Comparison of ENCODE assay signal across 18 cellular contexts in the genomic region with DNA sequence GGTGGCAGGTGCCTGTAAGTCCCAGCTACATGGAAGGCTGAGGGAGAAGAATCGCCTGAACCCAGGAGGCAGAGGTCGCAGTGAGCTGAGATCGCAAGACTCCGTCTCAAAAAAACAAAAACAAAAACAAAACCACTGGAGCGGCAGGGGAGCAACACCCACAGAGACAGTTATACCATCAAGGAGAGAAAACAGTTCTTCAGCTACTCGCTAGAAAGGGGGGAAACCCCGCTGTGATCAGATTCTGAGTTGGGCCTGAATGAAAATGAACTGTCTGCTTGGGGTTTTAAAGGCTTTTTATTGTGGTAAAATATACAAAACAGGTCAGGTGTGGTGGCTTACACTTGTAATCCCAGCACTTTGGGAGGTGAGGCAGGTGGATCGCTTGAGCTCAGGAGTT.
DNase-seq lines count a peak whose midpoint lies in the region; ATAC-seq and TF ChIP-seq lines count a peak whose summit lies in the region.
"Had no signal": no experiment of that assay in that cellular context is flagged by ENCODE, and none has a peak within 500 bp of the region (broad histone marks: within the 10 kb centered on the region; RNA-seq: fewer than 3 reads in every experiment).

No MANE protein-coding gene starts in this region.

- peak overlapping the region; percentile 44 for H3K27ac Mint-ChIP-seq in stimulated activated naive B cell treated with anti-CD40 and anti-IgM and Interleukin-4, amounts not matched to agents 10 μg/mL and 1 μg/mL and 100 μg/mL, for 72 hours

- peak overlapping the region; percentile 60 for H3K27ac ChIP-seq in OCI-LY1 (ENCODE audit: low read depth, low read length, poor library complexity, severe bottlenecking)
- H3K27ac ChIP-seq: foreskin keratinocyte, sigmoid colon, SK-N-MC, tibial nerve had no signal

- DNase-seq in stimulated activated CD4-positive, alpha-beta T cell treated with anti-CD3 and anti-CD28 coated beads, Interleukin-4, amount 100 ng/mL, for 24 hours: peak; percentile 23
- no peak for DNase-seq in stimulated activated CD4-positive, alpha-beta T cell treated with anti-CD3 and anti-CD28 coated beads, Interleukin-2, amount 100 ng/mL, for 24 hours
- DNase-seq in central memory CD4-positive, alpha-beta T cell: peak; percentile 47
- DNase-seq in stimulated activated naive B cell treated with anti-CD40 and anti-IgM and Interleukin-4, amounts not matched to agents 10 μg/mL and 1 μg/mL and 100 μg/mL, for 72 hours: no peak
- DNase-seq in UCSD-AML1 (lab: John Stamatoyannopoulos, UW; ENCODE audit: unreplicated experiment): no peak
- DNase-seq: AML-193; aorta; foreskin keratinocyte; NCI-H1048; NCI-H69; stimulated activated CD4-positive, alpha-beta T cell treated with anti-CD3 and anti-CD28 coated beads, Interleukin-4, amount 100 ng/mL, for 4 hours had no signal

- H3K9me2 ChIP-seq in OCI-LY1 (ENCODE audit: low read depth, low read length): no peaks in the 10 kb centered on the region

- peak overlapping the region in 1 of 2 donors; percentile 42 for H3K4me3 Mint-ChIP-seq in stimulated activated naive B cell treated with anti-CD40 and anti-IgM and Interleukin-4, amounts not matched to agents 10 μg/mL and 1 μg/mL and 100 μg/mL, for 72 hours

- peaks cover 35% of the 10 kb centered on the region; the same call in 1 of the 2 replicates for H3K36me3 ChIP-seq in OCI-LY1 (ENCODE audit: insufficient read depth, low read length)

- no peaks in the 10 kb centered on the region for H3K79me2 ChIP-seq in OCI-LY1 (ENCODE audit: insufficient read depth, low read length)

- H3K36me3 Mint-ChIP-seq in stimulated activated naive B cell treated with anti-CD40 and anti-IgM and Interleukin-4, amounts not matched to agents 10 μg/mL and 1 μg/mL and 100 μg/mL, for 72 hours: peaks cover 16 to 24% of the 10 kb centered on the region in 2 donors

- no peak overlapping the region for H2AFZ ChIP-seq in OCI-LY1 (ENCODE audit: low read length)

- H3K4me3 ChIP-seq in OCI-LY1 (ENCODE audit: low read depth, low read length, poor library complexity, severe bottlenecking): no peak overlapping the region
- H3K4me3 ChIP-seq: sigmoid colon, SK-N-MC, tibial nerve had no signal

- H3K27me3 Mint-ChIP-seq in stimulated activated naive B cell treated with anti-CD40 and anti-IgM and Interleukin-4, amounts not matched to agents 10 μg/mL and 1 μg/mL and 100 μg/mL, for 72 hours: no peaks in the 10 kb centered on the region

- TF ChIP-seq CTCF in OCI-LY1 (IDR thresholded peaks at IDR 0.05; ENCODE audit: low read length): no peak

- no peak overlapping the region for H3K4me2 ChIP-seq in OCI-LY1 (ENCODE audit: low read length)

- no peaks in the 10 kb centered on the region for H3F3A ChIP-seq in OCI-LY1 (ENCODE audit: insufficient read depth, low read length)

- H3K27me3 ChIP-seq in OCI-LY1 (ENCODE audit: insufficient read depth, low read length): no peaks in the 10 kb centered on the region
- H3K27me3 ChIP-seq: foreskin keratinocyte, sigmoid colon, tibial nerve had no signal

- H3K9me3 Mint-ChIP-seq in stimulated activated naive B cell treated with anti-CD40 and anti-IgM and Interleukin-4, amounts not matched to agents 10 μg/mL and 1 μg/mL and 100 μg/mL, for 72 hours: no peaks in the 10 kb centered on the region

- peaks cover 13 to 34% of the 10 kb centered on the region in 2 donors for H3K4me1 Mint-ChIP-seq in stimulated activated naive B cell treated with anti-CD40 and anti-IgM and Interleukin-4, amounts not matched to agents 10 μg/mL and 1 μg/mL and 100 μg/mL, for 72 hours

- H3K9me3 ChIP-seq in OCI-LY1 (ENCODE audit: low read length): no peaks in the 10 kb centered on the region
- H3K9me3 ChIP-seq: sigmoid colon, tibial nerve had no signal

- no peak overlapping the region for H3K9ac ChIP-seq in OCI-LY1 (ENCODE audit: low read length)

- peak; percentile 39 to 54 for ATAC-seq in stimulated activated naive B cell treated with anti-CD40 and anti-IgM and Interleukin-4, amounts not matched to agents 10 μg/mL and 1 μg/mL and 100 μg/mL, for 72 hours (replicated peaks)
- ATAC-seq in HG02938 (IDR thresholded peaks at IDR 0.05; ENCODE audit: unreplicated experiment) (no peak), HG03565 (IDR thresholded peaks at IDR 0.05; ENCODE audit: unreplicated experiment) (no peak)
- ATAC-seq: foreskin keratinocyte, Panc1 had no signal

- peaks cover 13% of the 10 kb centered on the region for H3K4me1 ChIP-seq in OCI-LY1 (ENCODE audit: insufficient read depth, low read length, severe bottlenecking)

- no peaks in the 10 kb centered on the region for H4K20me1 ChIP-seq in OCI-LY1 (ENCODE audit: insufficient read depth, low read length)

Comparison
In these comparisons a context has a peak if more than half of its experiments do, and no peak if none do; other contexts are left out.
1. DNase-seq: peak in stimulated activated CD4-positive, alpha-beta T cell treated with anti-CD3 and anti-CD28 coated beads, Interleukin-4, amount 100 ng/mL, for 24 hours (single experiment) and central memory CD4-positive, alpha-beta T cell (single experiment); none in stimulated activated CD4-positive, alpha-beta T cell treated with anti-CD3 and anti-CD28 coated beads, Interleukin-2, amount 100 ng/mL, for 24 hours (0 of 2), stimulated activated naive B cell treated with anti-CD40 and anti-IgM and Interleukin-4, amounts not matched to agents 10 μg/mL and 1 μg/mL and 100 μg/mL, for 72 hours (single experiment) and UCSD-AML1 (single experiment).
2. ATAC-seq: peak in stimulated activated naive B cell treated with anti-CD40 and anti-IgM and Interleukin-4, amounts not matched to agents 10 μg/mL and 1 μg/mL and 100 μg/mL, for 72 hours (2 of 2); none in HG02938 (single experiment) and HG03565 (single experiment).